In genomic region chr6:158207452-158207788, GRCh38 we compare ENCODE assay signal across 8 cellular contexts. TPM values are rescaled to one million over a fixed set of nuclear protein-coding genes. Genes with fewer than 3 reads are reported as not detected.
DNase-seq lines count a peak whose midpoint lies in the region; ATAC-seq and TF ChIP-seq lines count a peak whose summit lies in the region.

No MANE protein-coding gene starts in this region.

- no peak overlapping the region for H3K27ac ChIP-seq in vagina

- in situ Hi-C loops in astrocyte of the spinal cord (cut with HindIII; ENCODE audit: low sequenced_read_pairs) = no loop called here

- H3K4me3 ChIP-seq in astrocyte of the spinal cord (ENCODE audit: low read depth, low read length) = no peak overlapping the region
- no peak overlapping the region for H3K4me3 ChIP-seq in vagina

- no peaks in the 10 kb centered on the region for H3K27me3 ChIP-seq in vagina

- H3K9me3 ChIP-seq in vagina = no peaks in the 10 kb centered on the region

- no peak for TF ChIP-seq POLR2A in vagina (IDR thresholded peaks at IDR 0.05)

- H3K4me1 ChIP-seq in vagina = no peaks in the 10 kb centered on the region

- no peaks in the 10 kb centered on the region for H3K36me3 ChIP-seq in vagina

- TF ChIP-seq CTCF in astrocyte of the spinal cord (IDR thresholded peaks at IDR 0.05; ENCODE audit: low read depth, low read length) = no peak
- no peak for TF ChIP-seq CTCF in vagina (IDR thresholded peaks at IDR 0.05)

- ATAC-seq in GM19467 (IDR thresholded peaks at IDR 0.05; ENCODE audit: unreplicated experiment) (peak; percentile 76), HG03439 (IDR thresholded peaks at IDR 0.05; ENCODE audit: unreplicated experiment) (peak; percentile 75)

- DNase-seq in EH (ENCODE audit: low read depth) (peak; percentile 57), astrocyte of the spinal cord (ENCODE audit: low read depth, low spot score) (peak; percentile 52), NCI-H748 treated with DMSO at 0.1 percent for 48 hours (lab: John Stamatoyannopoulos, UW) (no peak), A172 (ENCODE audit: low spot score) (no peak), HT-29 (ENCODE audit: low spot score) (no peak), vagina (ENCODE audit: extremely low spot score in 2 of 2) (no peak)

- intact Hi-C loops in vagina (cut with DNase I) = no loop called here

RNA-seq across cellular contexts. Expression of gene GTF2H5, which starts 39.3 kb away (rescaled TPM):
- total RNA-seq in A172 (2014; rRNA removed; shearing (Covaris generic)) = 8.5 and 14.9 TPM in 2 replicates
- total RNA-seq in HT-29 (2014; rRNA removed; shearing (Covaris generic)) = 1.5 and 1.8 TPM in 2 replicates
- 2.5 TPM for total RNA-seq in vagina

RNA-seq across cellular contexts. Expression of gene SERAC1, which starts 39.4 kb away (rescaled TPM):
- 10.2 and 11.0 TPM in 2 replicates for total RNA-seq in A172 (2014; rRNA removed; shearing (Covaris generic))
- 1.1 and 3.1 TPM in 2 replicates for total RNA-seq in HT-29 (2014; rRNA removed; shearing (Covaris generic))
- 10.1 TPM for total RNA-seq in vagina

Comparison
In these comparisons a context has a peak if more than half of its experiments do, and no peak if none do; other contexts are left out.
1. DNase-seq: peak in EH (single experiment) and astrocyte of the spinal cord (single experiment); none in NCI-H748 treated with DMSO at 0.1 percent for 48 hours (single experiment), A172 (single experiment), HT-29 (single experiment) and vagina (0 of 2).